Comparison of ENCODE assay signal across 8 cellular contexts in the genomic region with DNA sequence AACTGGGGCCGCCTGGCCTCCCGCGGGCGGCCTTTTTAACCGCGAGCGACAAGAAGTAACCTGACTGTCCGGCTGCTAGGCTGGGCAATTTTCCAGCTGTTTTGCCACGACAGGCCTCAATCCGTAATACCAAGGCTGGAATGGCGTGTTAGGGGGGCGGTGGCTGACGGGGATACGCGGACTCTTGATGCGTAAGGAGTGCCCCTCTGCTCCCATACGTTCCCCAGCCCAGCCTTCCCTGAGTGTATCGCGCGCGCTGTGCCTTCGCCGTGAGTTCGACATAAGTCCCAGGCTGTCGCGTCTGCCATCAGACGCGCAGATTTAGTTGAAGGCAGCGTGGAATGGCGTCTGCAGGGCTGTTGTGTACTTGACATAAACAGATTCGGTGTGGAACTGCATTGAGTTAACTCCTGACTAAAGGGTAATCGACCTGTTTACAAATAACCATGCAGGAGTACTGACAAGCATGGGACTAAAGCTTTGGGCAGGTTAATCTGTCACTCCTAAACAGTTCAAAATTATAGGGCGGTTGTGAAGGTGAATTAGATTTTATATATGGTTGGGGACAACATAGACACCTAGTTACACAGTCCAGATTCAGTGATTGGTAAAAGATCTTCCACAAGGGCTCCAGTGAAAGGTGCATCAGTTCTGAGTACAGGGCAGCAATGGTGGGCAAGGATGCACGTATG. TPM values are rescaled to one million over a fixed set of nuclear protein-coding genes. Genes with fewer than 3 reads are reported as not detected.
DNase-seq lines count a peak whose midpoint lies in the region; ATAC-seq and TF ChIP-seq lines count a peak whose summit lies in the region.

No MANE protein-coding gene starts in this region.

- H3K4me1 Mint-ChIP-seq in activated CD8-positive, alpha-beta T cell treated with anti-CD3 and anti-CD28 coated beads, Interleukin-2, amount 10 ng/mL, durations not matched to agents 7 days and 5 days (ENCODE audit: low read depth): peaks cover 26% of the 10 kb centered on the region

- in situ Hi-C loops in HAP-1 (cut with MboI; ENCODE audit: low sequenced_read_pairs): loop anchor here (10.0 kb wide), 1 partner anchor 118 kb away; a partner anchor contains a TSS

- H3K4me3 ChIP-seq in HAP-1: peak overlapping the region; percentile 91
- peak overlapping the region; percentile 81 for H3K4me3 ChIP-seq in epithelial cell of esophagus (ENCODE audit: low read length)
- peak overlapping the region; percentile 68 for H3K4me3 ChIP-seq in mucosa of descending colon

- POLR2A ChIA-PET in activated CD8-positive, alpha-beta T cell treated with anti-CD3 and anti-CD28 coated beads, Interleukin-2, amount 10 ng/mL, durations not matched to agents 7 days and 5 days (lab: Charles Lee): interaction anchor here (0.5 to 3.2 kb wide), 28 partner anchors 9 to 361 kb away, joined by 3 to 27 read pairs (median 4); a partner anchor contains a TSS

- H3K4me3 Mint-ChIP-seq in activated CD8-positive, alpha-beta T cell treated with anti-CD3 and anti-CD28 coated beads, Interleukin-2, amount 10 ng/mL, durations not matched to agents 7 days and 5 days: no peak overlapping the region

- peaks cover 21% of the 10 kb centered on the region for H3K36me3 ChIP-seq in HAP-1 (replicated peaks)
- no peaks in the 10 kb centered on the region for H3K36me3 ChIP-seq in mucosa of descending colon (ENCODE audit: low read depth)

- peak; percentile 75 for DNase-seq in D341Med (ENCODE audit: low spot score)
- DNase-seq in HAP-1 (ENCODE audit: low spot score in 2 of 2): peak in 1 of 2 experiments; percentile 66
- peak; percentile 55 for DNase-seq in NCI-H2227 treated with DMSO at 0.1 percent for 48 hours (lab: John Stamatoyannopoulos, UW)
- peak; percentile 53 for DNase-seq in activated CD8-positive, alpha-beta T cell treated with anti-CD3 and anti-CD28 coated beads, Interleukin-2, amount 10 ng/mL, durations not matched to agents 7 days and 5 days
- peak; percentile 92 for DNase-seq in epithelial cell of esophagus (ENCODE audit: low read depth)
- peak; percentile 67 to 76 (median 72) for DNase-seq in mucosa of descending colon
- DNase-seq in superior temporal gyrus (ENCODE audit: extremely low spot score): peak; percentile 73

- H3K4me1 ChIP-seq in HAP-1 (peaks cover 8% of the 10 kb centered on the region), mucosa of descending colon (ENCODE audit: low read depth) (no peaks in the 10 kb centered on the region)

- peaks cover 38% of the 10 kb centered on the region for H3K36me3 Mint-ChIP-seq in activated CD8-positive, alpha-beta T cell treated with anti-CD3 and anti-CD28 coated beads, Interleukin-2, amount 10 ng/mL, durations not matched to agents 7 days and 5 days (ENCODE audit: low read depth)

- H3K9me3 ChIP-seq in HAP-1 (no peaks in the 10 kb centered on the region), mucosa of descending colon (no peaks in the 10 kb centered on the region)

- TF ChIP-seq CTCF in epithelial cell of esophagus (IDR thresholded peaks at IDR 0.05; ENCODE audit: insufficient read depth, low read depth, low read length, missing control alignments): no peak
- TF ChIP-seq CTCF in mucosa of descending colon (IDR thresholded peaks at IDR 0.05): no peak

- peak; percentile 18 for ATAC-seq in activated CD8-positive, alpha-beta T cell treated with anti-CD3 and anti-CD28 coated beads, Interleukin-2, amount 10 ng/mL, durations not matched to agents 7 days and 5 days
- ATAC-seq in mucosa of descending colon (peak; percentile 42), GM19463 (IDR thresholded peaks at IDR 0.05; ENCODE audit: unreplicated experiment) (no peak)

- H3K27me3 Mint-ChIP-seq in activated CD8-positive, alpha-beta T cell treated with anti-CD3 and anti-CD28 coated beads, Interleukin-2, amount 10 ng/mL, durations not matched to agents 7 days and 5 days (ENCODE audit: low read depth): no peaks in the 10 kb centered on the region

- H3K9me3 Mint-ChIP-seq in activated CD8-positive, alpha-beta T cell treated with anti-CD3 and anti-CD28 coated beads, Interleukin-2, amount 10 ng/mL, durations not matched to agents 7 days and 5 days (ENCODE audit: insufficient read depth): no peaks in the 10 kb centered on the region

- CTCF ChIA-PET in activated CD8-positive, alpha-beta T cell treated with anti-CD3 and anti-CD28 coated beads, Interleukin-2, amount 10 ng/mL, durations not matched to agents 7 days and 5 days (lab: Charles Lee): interaction anchor here (1.0 to 8.8 kb wide), 10 partner anchors 14 to 235 kb away, joined by 3 to 78 read pairs (median 8); a partner anchor contains a TSS

- no peaks in the 10 kb centered on the region for H3K27me3 ChIP-seq in HAP-1 (ENCODE audit: low read depth)

- intact Hi-C loops in mucosa of descending colon (cut with DNase I, micrococcal nuclease): loop anchor here in 1 of 2 donors (5.0 kb wide), 1 partner anchor 116 kb away; a partner anchor contains a TSS

- no peak overlapping the region for H3K27ac Mint-ChIP-seq in activated CD8-positive, alpha-beta T cell treated with anti-CD3 and anti-CD28 coated beads, Interleukin-2, amount 10 ng/mL, durations not matched to agents 7 days and 5 days

RNA-seq across cellular contexts. Expression of a gene that starts 16.6 kb away (rescaled TPM):
- 10 to 100 TPM; 13.0 to 17.9 TPM for total RNA-seq in activated CD8-positive, alpha-beta T cell treated with anti-CD3 and anti-CD28 coated beads, Interleukin-2, amount 10 ng/mL, durations not matched to agents 7 days and 5 days
- 10 to 100 TPM; 18.4 to 27.1 (median 21.7) TPM for total RNA-seq in mucosa of descending colon
